In the genomic region with DNA sequence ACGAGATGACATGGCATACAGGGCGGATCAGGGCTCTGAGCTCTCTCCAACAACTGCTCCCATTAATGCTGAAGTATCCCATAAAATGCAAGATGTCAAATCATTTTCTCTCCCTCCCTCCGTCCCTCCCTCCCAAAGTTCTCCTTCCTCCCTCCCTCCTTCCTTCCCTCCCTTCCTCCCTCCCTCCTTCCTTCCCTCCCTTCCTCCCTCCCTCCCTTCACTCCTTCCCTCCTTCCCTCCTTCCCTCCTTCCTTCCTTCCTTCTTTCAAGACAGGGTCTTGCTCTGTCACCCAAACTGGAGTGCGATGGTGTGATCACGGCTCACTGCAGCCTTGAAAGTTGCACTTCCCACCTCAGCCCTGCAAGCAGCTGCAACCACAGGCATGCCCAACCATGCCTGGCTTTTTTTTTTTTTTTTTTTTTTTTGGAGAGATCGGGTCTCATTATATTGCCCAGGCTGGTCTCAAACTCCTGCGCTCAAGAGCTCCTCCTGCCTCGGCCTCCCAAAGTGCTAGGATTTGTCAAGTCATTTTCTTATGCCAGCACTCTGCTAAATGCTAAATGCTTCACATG, we compare ENCODE assay signal across 1 cellular context.
TF ChIP-seq lines count a peak whose summit lies in the region.

No MANE protein-coding gene starts in this region.

TF ChIP-seq in HepG2, 621 proteins besides CTCF, POLR2A, EP300 and RAD21:
- TF ChIP-seq NCOA2 (CRISPR knock-in tag; IDR thresholded peaks at IDR 0.05) = no peak
- TF ChIP-seq ZSCAN25 (CRISPR knock-in tag; IDR thresholded peaks at IDR 0.05) = peak; percentile 86
- peak; percentile 78 for TF ChIP-seq PCBP2 (optimal IDR thresholded peaks at IDR 0.05; ENCODE audit: low read depth, low read length, poor library complexity, severe bottlenecking)
- TF ChIP-seq ZNF362 (CRISPR knock-in tag; IDR thresholded peaks at IDR 0.05; ENCODE audit: borderline replicate concordance) = peak; percentile 43; the same call in 1 of the 2 replicates
- TF ChIP-seq HNRNPK (IDR thresholded peaks at IDR 0.05; ENCODE audit: low read depth, low read length, poor library complexity, severe bottlenecking) = peak; percentile 93
- no peak for TF ChIP-seq SSRP1 (CRISPR knock-in tag; IDR thresholded peaks at IDR 0.05)
